1 cellular context compared by ENCODE assay signal in genomic region chr4:6715704-6716017, GRCh38.
TF ChIP-seq lines count a peak whose summit lies in the region.

No MANE protein-coding gene starts in this region.

TF ChIP-seq in HepG2, 621 proteins besides CTCF, POLR2A, EP300 and RAD21:
- TF ChIP-seq SMYD3 (CRISPR knock-in tag; IDR thresholded peaks at IDR 0.05) (0 out of 2 replicates have a peak, but pooled peaks have one; percentile 28), ZNF883 (CRISPR knock-in tag; IDR thresholded peaks at IDR 0.05; ENCODE audit: not compliant biosample characterization) (no peak), PLSCR1 (CRISPR knock-in tag; IDR thresholded peaks at IDR 0.05; ENCODE audit: borderline replicate concordance) (no peak), ZNF256 (CRISPR knock-in tag; conservative IDR thresholded peaks at IDR 0.05) (no peak), MIXL1 (CRISPR knock-in tag; IDR thresholded peaks at IDR 0.05) (0 out of 2 replicates have a peak, but pooled peaks have one; percentile 2), ZNF20 (CRISPR knock-in tag; IDR thresholded peaks at IDR 0.05) (peak; percentile 48; the same call in 1 of the 2 replicates), SP1 (IDR thresholded peaks at IDR 0.05) (no peak), SP1 (CRISPR knock-in tag; IDR thresholded peaks at IDR 0.05) (no peak), STAT5B (CRISPR knock-in tag; IDR thresholded peaks at IDR 0.05) (no peak), POLR2G (IDR thresholded peaks at IDR 0.05; ENCODE audit: low read depth, low read length) (no peak), ZNF556 (CRISPR knock-in tag; IDR thresholded peaks at IDR 0.05; ENCODE audit: borderline replicate concordance) (no peak), ZNF841 (CRISPR knock-in tag; IDR thresholded peaks at IDR 0.05; ENCODE audit: borderline replicate concordance) (no peak), TFAP4 (IDR thresholded peaks at IDR 0.05; ENCODE audit: borderline replicate concordance, low read depth) (no peak), SOX6 (IDR thresholded peaks at IDR 0.05) (no peak), SOX6 (CRISPR knock-in tag; IDR thresholded peaks at IDR 0.05) (no peak), PTBP1 (IDR thresholded peaks at IDR 0.05; ENCODE audit: low read depth, low read length, poor library complexity, severe bottlenecking) (no peak), SSRP1 (CRISPR knock-in tag; IDR thresholded peaks at IDR 0.05) (no peak), ZNF431 (CRISPR knock-in tag; IDR thresholded peaks at IDR 0.05; ENCODE audit: borderline replicate concordance, low read depth) (0 out of 2 replicates have a peak, but pooled peaks have one; percentile 9), SRF (IDR thresholded peaks at IDR 0.05; ENCODE audit: low read depth, low read length) (no peak), BHLHE40 (IDR thresholded peaks at IDR 0.05; ENCODE audit: low read length) (no peak), AHDC1 (CRISPR knock-in tag; IDR thresholded peaks at IDR 0.05; ENCODE audit: borderline replicate concordance) (0 out of 2 replicates have a peak, but pooled peaks have one; percentile 13), ATF7 (IDR thresholded peaks at IDR 0.05) (no peak), ATF7 (CRISPR knock-in tag; IDR thresholded peaks at IDR 0.05) (no peak), ZIK1 (CRISPR knock-in tag; IDR thresholded peaks at IDR 0.05; ENCODE audit: borderline replicate concordance, low read depth) (no peak), ZNF205 (CRISPR knock-in tag; IDR thresholded peaks at IDR 0.05) (0 out of 2 replicates have a peak, but pooled peaks have one; percentile 8), ZNF362 (CRISPR knock-in tag; IDR thresholded peaks at IDR 0.05; ENCODE audit: borderline replicate concordance) (peak; percentile 87), NR2F1 (CRISPR knock-in tag; IDR thresholded peaks at IDR 0.05) (no peak), ZNF543 (CRISPR knock-in tag; IDR thresholded peaks at IDR 0.05) (no peak), MEF2D (CRISPR knock-in tag; IDR thresholded peaks at IDR 0.05) (0 out of 2 replicates have a peak, but pooled peaks have one; percentile 26), SALL1 (CRISPR knock-in tag; IDR thresholded peaks at IDR 0.05) (no peak), ZNF816 (CRISPR knock-in tag; IDR thresholded peaks at IDR 0.05; ENCODE audit: borderline replicate concordance) (peak; percentile 33; the same call in 1 of the 2 replicates)
